ENCODE assay signal across 9 cellular contexts in the genomic region with DNA sequence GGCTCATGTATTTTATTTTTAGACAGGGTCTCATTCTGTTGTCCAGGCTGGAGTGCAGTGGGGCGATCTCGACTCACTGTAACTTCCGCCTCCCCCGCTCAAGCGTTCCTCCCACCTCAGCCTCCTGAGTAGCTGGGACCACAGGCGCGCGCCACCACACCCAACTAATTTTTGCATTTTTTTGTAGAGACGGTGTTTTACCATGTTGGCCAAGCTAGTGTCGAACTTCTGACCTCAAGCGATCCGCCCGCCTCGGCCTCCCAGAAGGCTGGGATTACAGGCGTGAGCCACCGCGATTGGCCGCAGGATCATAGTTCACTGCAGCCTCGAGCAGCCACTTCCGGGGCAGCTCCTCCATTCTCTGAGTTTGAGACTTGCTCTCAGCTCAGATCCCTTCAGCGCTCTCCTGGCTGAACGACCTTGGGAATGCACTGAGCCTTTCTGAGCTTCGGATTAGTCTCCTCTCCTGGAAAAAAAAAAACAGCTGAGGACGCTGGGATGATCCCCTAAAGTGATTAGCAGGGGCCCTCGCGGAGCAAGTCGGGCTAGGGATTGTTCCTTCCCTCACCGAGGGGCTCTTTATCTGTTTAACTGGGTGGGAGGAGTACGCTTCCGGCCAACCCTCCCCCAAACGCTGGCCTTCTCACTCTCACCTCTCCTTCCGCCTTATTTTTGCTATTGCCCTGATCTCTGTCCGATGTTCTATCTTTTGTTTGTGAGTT. TPM values are rescaled to one million over a fixed set of nuclear protein-coding genes. Genes with fewer than 3 reads are reported as not detected.
DNase-seq lines count a peak whose midpoint lies in the region; ATAC-seq and TF ChIP-seq lines count a peak whose summit lies in the region.
"Had no signal": no experiment of that assay in that cellular context is flagged by ENCODE, and none has a peak within 500 bp of the region (broad histone marks: within the 10 kb centered on the region; RNA-seq: fewer than 3 reads in every experiment).

No MANE protein-coding gene starts in this region.

- no peaks in the 10 kb centered on the region for H3K27me3 ChIP-seq in OCI-LY3 (ENCODE audit: low read depth, low read length)
- H3K27me3 ChIP-seq in ectodermal cell (ENCODE audit: control insufficient read depth, insufficient read depth, low read length, poor library complexity, severe bottlenecking): no peaks in the 10 kb centered on the region

- peaks cover 29% of the 10 kb centered on the region for H3K79me2 ChIP-seq in OCI-LY3 (ENCODE audit: low read length)

- H3K36me3 Mint-ChIP-seq in osteocyte (ENCODE audit: unreplicated experiment): no peaks in the 10 kb centered on the region

- no peak for ATAC-seq in GM18909 (IDR thresholded peaks at IDR 0.05; ENCODE audit: poor library complexity, unreplicated experiment)

- no peaks in the 10 kb centered on the region for H3K9me3 Mint-ChIP-seq in osteocyte (ENCODE audit: unreplicated experiment)

- DNase-seq in ELF-1 (ENCODE audit: low read depth, low spot score) (peak; percentile 85), osteocyte (ENCODE audit: extremely low spot score, unreplicated experiment) (no peak), NOMO-1 treated with DMSO at 0.1 percent for 48 hours (lab: John Stamatoyannopoulos, UW; ENCODE audit: unreplicated experiment) (no peak), NOMO-1 treated with dmso at 0.1 percent for 144 hours (lab: John Stamatoyannopoulos, UW; ENCODE audit: unreplicated experiment) (no peak), HT-29 (ENCODE audit: low spot score) (no peak)
- DNase-seq: effector CD4-positive, alpha-beta T cell had no signal

- H3K4me1 ChIP-seq in OCI-LY3 (ENCODE audit: low read length): peaks cover 7% of the 10 kb centered on the region
- H3K4me1 ChIP-seq in ectodermal cell (ENCODE audit: control insufficient read depth, insufficient read depth, low read length): peaks cover 14% of the 10 kb centered on the region

- H4K20me1 ChIP-seq in OCI-LY3 (ENCODE audit: insufficient read depth, low read length): no peaks in the 10 kb centered on the region

- whole genome bisulfite sequencing in ectodermal cell, 2 experiments: 27% methylated on average over 33 of the region's 33 CpGs

- no peaks in the 10 kb centered on the region for H3K9me3 ChIP-seq in OCI-LY3 (ENCODE audit: insufficient read depth, low read length)
- no peaks in the 10 kb centered on the region for H3K9me3 ChIP-seq in ectodermal cell (ENCODE audit: control insufficient read depth, low read length)

- no peak overlapping the region for H3K27ac ChIP-seq in OCI-LY3 (ENCODE audit: low read length)
- peak overlapping the region; percentile 77 for H3K27ac ChIP-seq in ectodermal cell (ENCODE audit: insufficient read depth, low read depth, low read length, poor library complexity, severe bottlenecking)

- peak overlapping the region; percentile 92 for H3K4me3 ChIP-seq in OCI-LY3 (ENCODE audit: low read length)
- peak overlapping the region; percentile 72 for H3K4me3 ChIP-seq in ectodermal cell (ENCODE audit: insufficient read depth, low read depth, low read length)

- TF ChIP-seq CTCF in OCI-LY3 (IDR thresholded peaks at IDR 0.05; ENCODE audit: low read depth, low read length): no peak
- no peak for TF ChIP-seq CTCF in osteocyte (IDR thresholded peaks at IDR 0.05)

- H3K36me3 ChIP-seq in OCI-LY3 (replicated peaks; ENCODE audit: low read depth, low read length) (peaks cover 11% of the 10 kb centered on the region), ectodermal cell (ENCODE audit: control insufficient read depth, insufficient read depth, low read length) (no peaks in the 10 kb centered on the region)

- peaks cover 16% of the 10 kb centered on the region for H3K4me1 Mint-ChIP-seq in osteocyte (ENCODE audit: unreplicated experiment)

- H3K27ac Mint-ChIP-seq in osteocyte (ENCODE audit: unreplicated experiment): peak overlapping the region; percentile 77

- H3K4me3 Mint-ChIP-seq in osteocyte (ENCODE audit: unreplicated experiment): peak overlapping the region; percentile 74

- H3K9ac ChIP-seq in OCI-LY3 (ENCODE audit: low read length): peak overlapping the region; percentile 93; the same call in 1 of the 2 replicates

- H2AFZ ChIP-seq in OCI-LY3 (ENCODE audit: low read depth, low read length): no peak overlapping the region

- peak overlapping the region; percentile 71 for H3K4me2 ChIP-seq in OCI-LY3 (ENCODE audit: low read length)

- H3K27me3 Mint-ChIP-seq in osteocyte (ENCODE audit: unreplicated experiment): no peaks in the 10 kb centered on the region

RNA-seq across cellular contexts. Expression of a gene that starts 1.1 kb away (rescaled TPM):
- polyA plus RNA-seq in ectodermal cell (2013, experiment 1 of 4): 49.2 TPM
- polyA plus RNA-seq in ectodermal cell (2013, experiment 2 of 4): 46.8 TPM
- 36.0 TPM for polyA plus RNA-seq in ectodermal cell (2013, experiment 3 of 4)
- polyA plus RNA-seq in ectodermal cell (2013, experiment 4 of 4): 36.1 TPM
- 10.4 and 14.0 TPM in 2 replicates for total RNA-seq in osteocyte
- 86.3 and 92.1 TPM in 2 replicates for total RNA-seq in HT-29 (2014; rRNA removed; shearing (Covaris generic))

RNA-seq across cellular contexts. Expression of a gene that starts 12.2 kb away (rescaled TPM):
- polyA plus RNA-seq in ectodermal cell (2013, experiment 1 of 4): 25.2 TPM
- 29.3 TPM for polyA plus RNA-seq in ectodermal cell (2013, experiment 2 of 4)
- 21.9 TPM for polyA plus RNA-seq in ectodermal cell (2013, experiment 3 of 4)
- polyA plus RNA-seq in ectodermal cell (2013, experiment 4 of 4): 19.2 TPM
- total RNA-seq in osteocyte: 8.4 and 11.9 TPM in 2 replicates
- total RNA-seq in HT-29 (2014; rRNA removed; shearing (Covaris generic)): 97.9 and 106 TPM in 2 replicates

RNA-seq across cellular contexts. Expression of a gene that starts 17.3 kb away (rescaled TPM):
- polyA plus RNA-seq in ectodermal cell (2013, experiment 1 of 4): 7.9 TPM
- polyA plus RNA-seq in ectodermal cell (2013, experiment 2 of 4): 6.5 TPM
- polyA plus RNA-seq in ectodermal cell (2013, experiment 3 of 4): 3.7 TPM
- 3.5 TPM for polyA plus RNA-seq in ectodermal cell (2013, experiment 4 of 4)
- total RNA-seq in osteocyte: not detected in 2 replicates
- 0.08 and 0.31 TPM in 2 replicates for total RNA-seq in HT-29 (2014; rRNA removed; shearing (Covaris generic))

RNA-seq across cellular contexts. Expression of a gene that starts 31.4 kb away (rescaled TPM):
- polyA plus RNA-seq in ectodermal cell (2013, experiment 1 of 4): not detected
- polyA plus RNA-seq in ectodermal cell (2013, experiment 2 of 4): 0.09 TPM
- not detected for polyA plus RNA-seq in ectodermal cell (2013, experiment 3 of 4)
- not detected for polyA plus RNA-seq in ectodermal cell (2013, experiment 4 of 4)
- total RNA-seq in osteocyte: not detected in 2 replicates
- 2.6 and 4.7 TPM in 2 replicates for total RNA-seq in HT-29 (2014; rRNA removed; shearing (Covaris generic))

RNA-seq across cellular contexts. Expression of a gene that starts 36.6 kb away (rescaled TPM):
- 119 TPM for polyA plus RNA-seq in ectodermal cell (2013, experiment 1 of 4)
- polyA plus RNA-seq in ectodermal cell (2013, experiment 2 of 4): 120 TPM
- 83.0 TPM for polyA plus RNA-seq in ectodermal cell (2013, experiment 3 of 4)
- 94.7 TPM for polyA plus RNA-seq in ectodermal cell (2013, experiment 4 of 4)
- 0.32 TPM in 1 of 2 replicates, not detected in the other for total RNA-seq in osteocyte
- not detected in 2 replicates for total RNA-seq in HT-29 (2014; rRNA removed; shearing (Covaris generic))
